5 cellular contexts compared by ENCODE assay signal in genomic region chr6:88304515-88304914, GRCh38.
"Had no signal": no experiment of that assay in that cellular context is flagged by ENCODE, and none has a peak within 500 bp of the region (broad histone marks: within the 10 kb centered on the region; RNA-seq: fewer than 3 reads in every experiment).

No MANE protein-coding gene starts in this region.

- ATAC-seq: GM23338, K562 had no signal

- H3K4me3 ChIP-seq: GM23338, K562 had no signal

- H3K27ac Mint-ChIP-seq: GM23338, H9 had no signal

- H3K4me1 Mint-ChIP-seq: GM23338, H9 had no signal

- H3K4me3 Mint-ChIP-seq: GM23338, H9 had no signal

- DNase-seq: H9, IMR-90, KG1 had no signal

- H3K9me3 Mint-ChIP-seq: GM23338, H9 had no signal
